38 cellular contexts compared by ENCODE assay signal in genomic region chr19:15475169-15475568, GRCh38. TPM values are rescaled to one million over a fixed set of nuclear protein-coding genes. Genes with fewer than 3 reads are reported as not detected.
"Had no signal": no experiment of that assay in that cellular context is flagged by ENCODE, and none has a peak within 500 bp of the region (broad histone marks: within the 10 kb centered on the region; RNA-seq: fewer than 3 reads in every experiment).

No MANE protein-coding gene starts in this region.

- H3K36me3 ChIP-seq: adrenal gland, brain microvascular endothelial cell, breast epithelium had no signal

- H3K27ac Mint-ChIP-seq: activated B cell treated with CpG ODN at 0.5 μM for 24 hours; activated CD4-positive, alpha-beta memory T cell treated with anti-CD3 and anti-CD28 coated beads for 36 hours; activated CD4-positive, alpha-beta T cell treated with anti-CD3 and anti-CD28 coated beads, Interleukin-2, amount 10 ng/mL, durations not matched to agents 24 days and 14 days; activated CD8-positive, alpha-beta T cell treated with anti-CD3 and anti-CD28 coated beads for 36 hours; activated naive CD4-positive, alpha-beta T cell treated with anti-CD3 and anti-CD28 coated beads for 36 hours; activated naive CD4-positive, alpha-beta T cell treated with anti-CD3 and anti-CD28 coated beads, Interleukin-2, amount 50 U/mL, for 72 hours; activated naive CD8-positive, alpha-beta T cell treated with anti-CD3 and anti-CD28 coated beads for 36 hours; activated T-cell treated with anti-CD3 and anti-CD28 coated beads, Interleukin-2, amount 50 U/mL, for 72 hours; activated T-helper 1 cell treated with anti-CD3 and anti-CD28 coated beads, Interleukin-12 subunit alpha, Interleukin-12 subunit beta, Interleukin-2, Interleukin-4 antibody, amounts not matched to agents 30 ng/mL and 10 ng/mL and 1 ng/mL, durations not matched to agents 14 hours and 24 hours and 36 hours; activated T-helper 17 cell treated with anti-CD3 and anti-CD28 coated beads, Interleukin-2, amount 50 U/mL, for 72 hours; T-helper 1 cell treated with Interleukin-12 subunit alpha and Interleukin-12 subunit beta and Interleukin-4 antibody, amounts not matched to agents 30 μg/mL and 1 μg/mL, for 36 hours; T-helper 2 cell treated with Interferon-gamma antibody and Interleukin-4, amounts not matched to agents 5 μg/mL and 100 μg/mL, for 36 hours had no signal

- H3K9me3 Mint-ChIP-seq: activated B cell treated with CpG ODN at 0.5 μM for 24 hours; activated CD4-positive, alpha-beta memory T cell treated with anti-CD3 and anti-CD28 coated beads for 36 hours; activated CD4-positive, alpha-beta T cell treated with anti-CD3 and anti-CD28 coated beads, Interleukin-2, amount 10 ng/mL, durations not matched to agents 24 days and 14 days; activated CD8-positive, alpha-beta T cell treated with anti-CD3 and anti-CD28 coated beads for 36 hours; activated naive CD4-positive, alpha-beta T cell treated with anti-CD3 and anti-CD28 coated beads for 36 hours; activated naive CD4-positive, alpha-beta T cell treated with anti-CD3 and anti-CD28 coated beads, Interleukin-2, amount 50 U/mL, for 72 hours; activated naive CD8-positive, alpha-beta T cell treated with anti-CD3 and anti-CD28 coated beads for 36 hours; activated T-cell treated with anti-CD3 and anti-CD28 coated beads, Interleukin-2, amount 50 U/mL, for 72 hours; activated T-helper 1 cell treated with anti-CD3 and anti-CD28 coated beads, Interleukin-12 subunit alpha, Interleukin-12 subunit beta, Interleukin-2, Interleukin-4 antibody, amounts not matched to agents 30 ng/mL and 10 ng/mL and 1 ng/mL, durations not matched to agents 14 hours and 24 hours and 36 hours; activated T-helper 17 cell treated with anti-CD3 and anti-CD28 coated beads, Interleukin-2, amount 50 U/mL, for 72 hours; T-helper 1 cell treated with Interleukin-12 subunit alpha and Interleukin-12 subunit beta and Interleukin-4 antibody, amounts not matched to agents 30 μg/mL and 1 μg/mL, for 36 hours; T-helper 2 cell treated with Interferon-gamma antibody and Interleukin-4, amounts not matched to agents 5 μg/mL and 100 μg/mL, for 36 hours had no signal

- H3K27ac ChIP-seq: adrenal gland, body of pancreas, brain microvascular endothelial cell, breast epithelium, VCaP had no signal

- ATAC-seq: activated CD8-positive, alpha-beta T cell treated with anti-CD3 and anti-CD28 coated beads for 36 hours; activated naive CD4-positive, alpha-beta T cell treated with anti-CD3 and anti-CD28 coated beads, Interleukin-2, amount 50 U/mL, for 72 hours; activated T-cell treated with anti-CD3 and anti-CD28 coated beads, Interleukin-2, amount 50 U/mL, for 72 hours; activated T-helper 17 cell treated with anti-CD3 and anti-CD28 coated beads, Interleukin-2, amount 50 U/mL, for 72 hours; body of pancreas had no signal

- DNase-seq: activated B cell treated with CpG ODN at 0.5 μM for 24 hours; activated CD4-positive, alpha-beta memory T cell treated with anti-CD3 and anti-CD28 coated beads for 36 hours; activated CD4-positive, alpha-beta T cell treated with anti-CD3 and anti-CD28 coated beads for 4 hours; activated CD4-positive, alpha-beta T cell treated with anti-CD3 and anti-CD28 coated beads, Interleukin-2, amount 10 ng/mL, durations not matched to agents 24 days and 14 days; activated CD4-positive, alpha-beta T cell treated with anti-CD3 and anti-CD28 coated beads, Interleukin-2, amount 50 U/mL, for 1 hour; activated CD4-positive, alpha-beta T cell treated with anti-CD3 and anti-CD28 coated beads, Interleukin-2, amount 50 U/mL, for 4 hours; activated CD8-positive, alpha-beta memory T cell treated with anti-CD3 and anti-CD28 coated beads, Interleukin-2, amount 50 U/mL, for 4 hours; activated CD8-positive, alpha-beta T cell treated with anti-CD3 and anti-CD28 coated beads for 36 hours; activated effector memory CD4-positive, alpha-beta T cell treated with anti-CD3 and anti-CD28 coated beads, Interleukin-2, amount 50 U/mL, for 16 hours; activated gamma-delta T cell treated with Interleukin-2 at 50 U/mL for 16 hours; activated naive CD4-positive, alpha-beta T cell; activated naive CD4-positive, alpha-beta T cell treated with anti-CD3 and anti-CD28 coated beads for 36 hours; activated naive CD4-positive, alpha-beta T cell treated with anti-CD3 and anti-CD28 coated beads, Interleukin-2, amount 50 U/mL, for 16 hours; activated naive CD8-positive, alpha-beta T cell treated with anti-CD3 and anti-CD28 coated beads for 36 hours; activated T-cell treated with anti-CD3 and anti-CD28 coated beads for 4 hours; activated T-cell treated with anti-CD3 and anti-CD28 coated beads, Interleukin-2, amount 50 U/mL, for 1 hour; activated T-cell treated with anti-CD3 and anti-CD28 coated beads, Interleukin-2, amount 50 U/mL, for 72 hours; adrenal gland; amniotic stem cell; body of pancreas; brain microvascular endothelial cell; central memory CD4-positive, alpha-beta T cell; T-helper 1 cell; T-helper 2 cell; T-helper 9 cell had no signal

- H3K4me3 Mint-ChIP-seq: activated B cell treated with CpG ODN at 0.5 μM for 24 hours; activated CD4-positive, alpha-beta memory T cell treated with anti-CD3 and anti-CD28 coated beads for 36 hours; activated CD4-positive, alpha-beta T cell treated with anti-CD3 and anti-CD28 coated beads, Interleukin-2, amount 10 ng/mL, durations not matched to agents 24 days and 14 days; activated CD8-positive, alpha-beta T cell treated with anti-CD3 and anti-CD28 coated beads for 36 hours; activated naive CD4-positive, alpha-beta T cell treated with anti-CD3 and anti-CD28 coated beads for 36 hours; activated naive CD8-positive, alpha-beta T cell treated with anti-CD3 and anti-CD28 coated beads for 36 hours; activated T-cell treated with anti-CD3 and anti-CD28 coated beads, Interleukin-2, amount 50 U/mL, for 72 hours; activated T-helper 1 cell treated with anti-CD3 and anti-CD28 coated beads, Interleukin-12 subunit alpha, Interleukin-12 subunit beta, Interleukin-2, Interleukin-4 antibody, amounts not matched to agents 30 ng/mL and 10 ng/mL and 1 ng/mL, durations not matched to agents 14 hours and 24 hours and 36 hours; activated T-helper 17 cell treated with anti-CD3 and anti-CD28 coated beads, Interleukin-2, amount 50 U/mL, for 72 hours; T-helper 1 cell treated with Interleukin-12 subunit alpha and Interleukin-12 subunit beta and Interleukin-4 antibody, amounts not matched to agents 30 μg/mL and 1 μg/mL, for 36 hours; T-helper 2 cell treated with Interferon-gamma antibody and Interleukin-4, amounts not matched to agents 5 μg/mL and 100 μg/mL, for 36 hours had no signal

- H3K9me3 ChIP-seq: adrenal gland, body of pancreas, breast epithelium had no signal

- H3K36me3 Mint-ChIP-seq: activated CD4-positive, alpha-beta memory T cell treated with anti-CD3 and anti-CD28 coated beads for 36 hours; activated naive CD4-positive, alpha-beta T cell treated with anti-CD3 and anti-CD28 coated beads, Interleukin-2, amount 50 U/mL, for 72 hours; activated naive CD8-positive, alpha-beta T cell treated with anti-CD3 and anti-CD28 coated beads for 36 hours had no signal

- H3K27me3 Mint-ChIP-seq: activated CD4-positive, alpha-beta memory T cell treated with anti-CD3 and anti-CD28 coated beads for 36 hours; activated CD4-positive, alpha-beta T cell treated with anti-CD3 and anti-CD28 coated beads, Interleukin-2, amount 10 ng/mL, durations not matched to agents 24 days and 14 days; activated CD8-positive, alpha-beta T cell treated with anti-CD3 and anti-CD28 coated beads for 36 hours; activated naive CD8-positive, alpha-beta T cell treated with anti-CD3 and anti-CD28 coated beads for 36 hours; activated T-helper 17 cell treated with anti-CD3 and anti-CD28 coated beads, Interleukin-2, amount 50 U/mL, for 72 hours had no signal

- H3K4me1 ChIP-seq: adrenal gland, breast epithelium had no signal

- FAIRE-seq: astrocyte, TTC549 had no signal

- H3K4me3 ChIP-seq: adrenal gland, body of pancreas, breast epithelium had no signal

- H3K27me3 ChIP-seq: brain microvascular endothelial cell had no signal

RNA-seq across cellular contexts. Expression of gene PGLYRP2, which starts 4.1 kb away (rescaled TPM):
- total RNA-seq: activated B cell treated with CpG ODN at 0.5 μM for 24 hours; activated CD4-positive, alpha-beta T cell treated with anti-CD3 and anti-CD28 coated beads, Interleukin-2, amount 10 ng/mL, durations not matched to agents 24 days and 14 days; activated CD8-positive, alpha-beta memory T cell treated with anti-CD3 and anti-CD28 coated beads for 36 hours; activated naive CD8-positive, alpha-beta T cell treated with anti-CD3 and anti-CD28 coated beads for 36 hours; activated T-helper 1 cell treated with anti-CD3 and anti-CD28 coated beads, Interleukin-12 subunit alpha, Interleukin-12 subunit beta, Interleukin-2, Interleukin-4 antibody, amounts not matched to agents 30 ng/mL and 10 ng/mL and 1 ng/mL, durations not matched to agents 14 hours and 24 hours and 36 hours; adrenal gland; aorta; astrocyte; body of pancreas; cardiac septum; cerebellum had no signal
- polyA plus RNA-seq: adrenal gland, aorta had no signal

RNA-seq across cellular contexts. Expression of gene CYP4F22, which starts 33.2 kb away (rescaled TPM):
- total RNA-seq: activated B cell treated with CpG ODN at 0.5 μM for 24 hours; activated T-helper 1 cell treated with anti-CD3 and anti-CD28 coated beads, Interleukin-12 subunit alpha, Interleukin-12 subunit beta, Interleukin-2, Interleukin-4 antibody, amounts not matched to agents 30 ng/mL and 10 ng/mL and 1 ng/mL, durations not matched to agents 14 hours and 24 hours and 36 hours; aorta; astrocyte; body of pancreas; cardiac septum; cerebellum had no signal
- polyA plus RNA-seq: adrenal gland, aorta had no signal
